In genomic region chr13:95226932-95227718, GRCh38 we compare ENCODE assay signal across 1 cellular context.
TF ChIP-seq lines count a peak whose summit lies in the region.

No MANE protein-coding gene starts in this region.

TF ChIP-seq in HepG2, 621 proteins besides CTCF, POLR2A, EP300 and RAD21 (continued from another document):
- TF ChIP-seq, protein P1, sequence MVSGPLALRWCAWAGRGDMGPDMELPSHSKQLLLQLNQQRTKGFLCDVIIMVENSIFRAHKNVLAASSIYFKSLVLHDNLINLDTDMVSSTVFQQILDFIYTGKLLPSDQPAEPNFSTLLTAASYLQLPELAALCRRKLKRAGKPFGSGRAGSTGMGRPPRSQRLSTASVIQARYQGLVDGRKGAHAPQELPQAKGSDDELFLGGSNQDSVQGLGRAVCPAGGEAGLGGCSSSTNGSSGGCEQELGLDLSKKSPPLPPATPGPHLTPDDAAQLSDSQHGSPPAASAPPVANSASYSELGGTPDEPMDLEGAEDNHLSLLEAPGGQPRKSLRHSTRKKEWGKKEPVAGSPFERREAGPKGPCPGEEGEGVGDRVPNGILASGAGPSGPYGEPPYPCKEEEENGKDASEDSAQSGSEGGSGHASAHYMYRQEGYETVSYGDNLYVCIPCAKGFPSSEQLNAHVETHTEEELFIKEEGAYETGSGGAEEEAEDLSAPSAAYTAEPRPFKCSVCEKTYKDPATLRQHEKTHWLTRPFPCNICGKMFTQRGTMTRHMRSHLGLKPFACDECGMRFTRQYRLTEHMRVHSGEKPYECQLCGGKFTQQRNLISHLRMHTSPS (CRISPR knock-in tag; IDR thresholded peaks at IDR 0.05; ENCODE audit: low read depth), result no peak
- TF ChIP-seq ZSCAN21 (CRISPR knock-in tag; IDR thresholded peaks at IDR 0.05; ENCODE audit: borderline replicate concordance), result no peak
- TF ChIP-seq ZSCAN29 (CRISPR knock-in tag; conservative IDR thresholded peaks at IDR 0.05), result no peak
- no peak for TF ChIP-seq ZNF800 (CRISPR knock-in tag; IDR thresholded peaks at IDR 0.05)
- no peak for TF ChIP-seq ZNF597 (CRISPR knock-in tag; IDR thresholded peaks at IDR 0.05)
- no peak for TF ChIP-seq ZNF687 (CRISPR knock-in tag; IDR thresholded peaks at IDR 0.05)
- TF ChIP-seq, protein P2, sequence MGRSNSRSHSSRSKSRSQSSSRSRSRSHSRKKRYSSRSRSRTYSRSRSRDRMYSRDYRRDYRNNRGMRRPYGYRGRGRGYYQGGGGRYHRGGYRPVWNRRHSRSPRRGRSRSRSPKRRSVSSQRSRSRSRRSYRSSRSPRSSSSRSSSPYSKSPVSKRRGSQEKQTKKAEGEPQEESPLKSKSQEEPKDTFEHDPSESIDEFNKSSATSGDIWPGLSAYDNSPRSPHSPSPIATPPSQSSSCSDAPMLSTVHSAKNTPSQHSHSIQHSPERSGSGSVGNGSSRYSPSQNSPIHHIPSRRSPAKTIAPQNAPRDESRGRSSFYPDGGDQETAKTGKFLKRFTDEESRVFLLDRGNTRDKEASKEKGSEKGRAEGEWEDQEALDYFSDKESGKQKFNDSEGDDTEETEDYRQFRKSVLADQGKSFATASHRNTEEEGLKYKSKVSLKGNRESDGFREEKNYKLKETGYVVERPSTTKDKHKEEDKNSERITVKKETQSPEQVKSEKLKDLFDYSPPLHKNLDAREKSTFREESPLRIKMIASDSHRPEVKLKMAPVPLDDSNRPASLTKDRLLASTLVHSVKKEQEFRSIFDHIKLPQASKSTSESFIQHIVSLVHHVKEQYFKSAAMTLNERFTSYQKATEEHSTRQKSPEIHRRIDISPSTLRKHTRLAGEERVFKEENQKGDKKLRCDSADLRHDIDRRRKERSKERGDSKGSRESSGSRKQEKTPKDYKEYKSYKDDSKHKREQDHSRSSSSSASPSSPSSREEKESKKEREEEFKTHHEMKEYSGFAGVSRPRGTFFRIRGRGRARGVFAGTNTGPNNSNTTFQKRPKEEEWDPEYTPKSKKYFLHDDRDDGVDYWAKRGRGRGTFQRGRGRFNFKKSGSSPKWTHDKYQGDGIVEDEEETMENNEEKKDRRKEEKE (IDR thresholded peaks at IDR 0.05), result no peak
